ENCODE assay signal across 1 cellular context in the genomic region with DNA sequence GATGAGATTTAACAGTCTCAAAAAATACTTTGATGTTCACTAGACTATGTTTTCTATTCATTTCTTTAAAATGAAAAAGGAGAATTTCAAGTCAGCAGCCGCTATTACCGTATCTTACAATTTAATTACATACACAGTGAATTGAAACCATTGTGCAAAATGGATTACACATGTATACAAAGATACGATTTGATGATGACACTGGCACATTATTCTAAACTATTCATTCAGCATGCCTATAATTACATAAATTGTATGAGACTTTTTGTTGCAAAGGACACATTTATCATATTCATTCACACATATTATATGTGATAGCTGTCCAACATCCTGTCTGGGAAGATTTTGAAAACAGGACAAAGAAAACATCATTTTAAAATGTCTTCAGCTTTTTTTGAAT.
TF ChIP-seq lines count a peak whose summit lies in the region.

No MANE protein-coding gene starts in this region.

TF ChIP-seq in GM23338, 12 proteins besides CTCF, POLR2A, EP300 and RAD21:
- TF ChIP-seq ZNF462 (CRISPR knock-in tag; IDR thresholded peaks at IDR 0.05) (no peak), CREB1 (CRISPR knock-in tag; IDR thresholded peaks at IDR 0.05; ENCODE audit: low read depth) (no peak), NANOG (IDR thresholded peaks at IDR 0.05; ENCODE audit: borderline replicate concordance) (no peak), ZNF331 (CRISPR knock-in tag; IDR thresholded peaks at IDR 0.05; ENCODE audit: low read depth) (no peak), ZNF114 (CRISPR knock-in tag; IDR thresholded peaks at IDR 0.05) (no peak), POLR2AphosphoS5 (IDR thresholded peaks at IDR 0.05; ENCODE audit: low read depth) (no peak), STAT1 (IDR thresholded peaks at IDR 0.05; ENCODE audit: unreplicated experiment) (no peak), EZH2 (IDR thresholded peaks at IDR 0.05; ENCODE audit: low read depth, unreplicated experiment) (no peak), EZH2phosphoT487 (IDR thresholded peaks at IDR 0.05; ENCODE audit: unreplicated experiment) (no peak)
- TF ChIP-seq, protein P1, sequence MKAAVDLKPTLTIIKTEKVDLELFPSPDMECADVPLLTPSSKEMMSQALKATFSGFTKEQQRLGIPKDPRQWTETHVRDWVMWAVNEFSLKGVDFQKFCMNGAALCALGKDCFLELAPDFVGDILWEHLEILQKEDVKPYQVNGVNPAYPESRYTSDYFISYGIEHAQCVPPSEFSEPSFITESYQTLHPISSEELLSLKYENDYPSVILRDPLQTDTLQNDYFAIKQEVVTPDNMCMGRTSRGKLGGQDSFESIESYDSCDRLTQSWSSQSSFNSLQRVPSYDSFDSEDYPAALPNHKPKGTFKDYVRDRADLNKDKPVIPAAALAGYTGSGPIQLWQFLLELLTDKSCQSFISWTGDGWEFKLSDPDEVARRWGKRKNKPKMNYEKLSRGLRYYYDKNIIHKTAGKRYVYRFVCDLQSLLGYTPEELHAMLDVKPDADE (IDR thresholded peaks at IDR 0.05) = no peak
- TF ChIP-seq, protein P2, sequence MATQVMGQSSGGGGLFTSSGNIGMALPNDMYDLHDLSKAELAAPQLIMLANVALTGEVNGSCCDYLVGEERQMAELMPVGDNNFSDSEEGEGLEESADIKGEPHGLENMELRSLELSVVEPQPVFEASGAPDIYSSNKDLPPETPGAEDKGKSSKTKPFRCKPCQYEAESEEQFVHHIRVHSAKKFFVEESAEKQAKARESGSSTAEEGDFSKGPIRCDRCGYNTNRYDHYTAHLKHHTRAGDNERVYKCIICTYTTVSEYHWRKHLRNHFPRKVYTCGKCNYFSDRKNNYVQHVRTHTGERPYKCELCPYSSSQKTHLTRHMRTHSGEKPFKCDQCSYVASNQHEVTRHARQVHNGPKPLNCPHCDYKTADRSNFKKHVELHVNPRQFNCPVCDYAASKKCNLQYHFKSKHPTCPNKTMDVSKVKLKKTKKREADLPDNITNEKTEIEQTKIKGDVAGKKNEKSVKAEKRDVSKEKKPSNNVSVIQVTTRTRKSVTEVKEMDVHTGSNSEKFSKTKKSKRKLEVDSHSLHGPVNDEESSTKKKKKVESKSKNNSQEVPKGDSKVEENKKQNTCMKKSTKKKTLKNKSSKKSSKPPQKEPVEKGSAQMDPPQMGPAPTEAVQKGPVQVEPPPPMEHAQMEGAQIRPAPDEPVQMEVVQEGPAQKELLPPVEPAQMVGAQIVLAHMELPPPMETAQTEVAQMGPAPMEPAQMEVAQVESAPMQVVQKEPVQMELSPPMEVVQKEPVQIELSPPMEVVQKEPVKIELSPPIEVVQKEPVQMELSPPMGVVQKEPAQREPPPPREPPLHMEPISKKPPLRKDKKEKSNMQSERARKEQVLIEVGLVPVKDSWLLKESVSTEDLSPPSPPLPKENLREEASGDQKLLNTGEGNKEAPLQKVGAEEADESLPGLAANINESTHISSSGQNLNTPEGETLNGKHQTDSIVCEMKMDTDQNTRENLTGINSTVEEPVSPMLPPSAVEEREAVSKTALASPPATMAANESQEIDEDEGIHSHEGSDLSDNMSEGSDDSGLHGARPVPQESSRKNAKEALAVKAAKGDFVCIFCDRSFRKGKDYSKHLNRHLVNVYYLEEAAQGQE (IDR thresholded peaks at IDR 0.05; ENCODE audit: unreplicated experiment) = no peak
